18 cellular contexts compared by ENCODE assay signal in genomic region chr11:28727254-28727653, GRCh38.
DNase-seq lines count a peak whose midpoint lies in the region; ATAC-seq, FAIRE-seq and TF ChIP-seq lines count a peak whose summit lies in the region.
"Had no signal": no experiment of that assay in that cellular context is flagged by ENCODE, and none has a peak within 500 bp of the region (broad histone marks: within the 10 kb centered on the region; RNA-seq: fewer than 3 reads in every experiment).

No MANE protein-coding gene starts in this region.

- TF ChIP-seq POLR2A in H1 (IDR thresholded peaks at IDR 0.05; ENCODE audit: control extremely low read depth in 1 of 2, low read depth in 2 of 2, low read length in 2 of 2) (no peak), spleen (IDR thresholded peaks at IDR 0.05) (no peak)

- no peak overlapping the region for H3K9ac ChIP-seq in H1 (replicated peaks in 1 of 4; ENCODE audit: extremely low read depth in 1 of 4, low read depth in 3 of 4, low read length in 3 of 4)

- H3K4ac ChIP-seq in H1 (replicated peaks; ENCODE audit: insufficient read length, low read depth, low read length) = no peak overlapping the region

- peak; percentile 21 for DNase-seq in GM03348 (ENCODE audit: low spot score)
- no peak for DNase-seq in H1 (ENCODE audit: low read depth in 1 of 2, low spot score in 2 of 2)
- DNase-seq in osteoblast (ENCODE audit: insufficient read length, low spot score, missing footprints) = peak; percentile 36
- no peak for DNase-seq in spleen
- DNase-seq in D341Med (ENCODE audit: low spot score) = no peak
- no peak for DNase-seq in heart right ventricle
- DNase-seq in DMS153 treated with DMSO at 0.1 percent for 48 hours (lab: John Stamatoyannopoulos, UW; ENCODE audit: unreplicated experiment) = no peak
- DNase-seq: ACHN; CD8-positive, alpha-beta T cell; KBM-7; NCI-H1105; NCI-H187; NCI-H446 treated with DMSO at 0.1 percent for 48 hours; NCI-H82; SHP77 treated with DMSO at 0.1 percent for 48 hours had no signal

- TF ChIP-seq EP300 in H1 (IDR thresholded peaks at IDR 0.05; ENCODE audit: borderline replicate concordance in 1 of 2, low read depth in 2 of 2, low read length in 2 of 2) = no peak

- H3K4me1 ChIP-seq in H1 (replicated peaks in 1 of 4; ENCODE audit: control insufficient read depth in 3 of 4, insufficient read depth in 4 of 4, low read length in 3 of 4) = 0 out of 7 replicates have a peak, but pooled peaks cover 0 to under 1% (median 0%) of the 10 kb centered on the region in 4 experiments
- peaks cover 8% of the 10 kb centered on the region for H3K4me1 ChIP-seq in osteoblast (ENCODE audit: insufficient read depth, low read length)
- H3K4me1 ChIP-seq in spleen = no peaks in the 10 kb centered on the region
- H3K4me1 ChIP-seq in heart right ventricle = no peaks in the 10 kb centered on the region

- H2BK5ac ChIP-seq in H1 (ENCODE audit: low read depth, low read length) = no peak overlapping the region

- CTCF ChIA-PET in H1 (lab: Charles Lee; ENCODE audit: partially characterized antibody) = no interaction called here

- H3K27me3 ChIP-seq in H1 (replicated peaks in 1 of 4; ENCODE audit: control insufficient read depth in 3 of 4, extremely low read depth in 1 of 4, insufficient read depth in 3 of 4, low read length in 3 of 4) (no peaks in the 10 kb centered on the region), osteoblast (ENCODE audit: insufficient read depth, low read length) (no peaks in the 10 kb centered on the region), spleen (replicated peaks in 1 of 7) (no peaks in the 10 kb centered on the region), heart right ventricle (no peaks in the 10 kb centered on the region)

- H3K4me2 ChIP-seq in H1 (ENCODE audit: insufficient read depth in 1 of 2, low read depth in 2 of 2, low read length in 2 of 2) (no peak overlapping the region), osteoblast (ENCODE audit: insufficient read depth, low read length) (peak overlapping the region; percentile 4)

- no peaks in the 10 kb centered on the region for H3K23me2 ChIP-seq in H1 (ENCODE audit: low read depth, low read length)

- H3K14ac ChIP-seq in H1 (ENCODE audit: insufficient read length) = no peak overlapping the region

- no peak for FAIRE-seq in H1 (lab: Jason Lieb, UNC)
- FAIRE-seq: RCC 7860 had no signal

- H3K4me3 ChIP-seq in H1 (ENCODE audit: extremely low read depth in 1 of 4, insufficient read depth in 2 of 4, low read depth in 3 of 4, low read length in 4 of 4) (no peak overlapping the region), osteoblast (ENCODE audit: insufficient read depth, low read length) (no peak overlapping the region), spleen (no peak overlapping the region), heart right ventricle (no peak overlapping the region)

- H2AK5ac ChIP-seq in H1 (ENCODE audit: low read depth, low read length) = no peak overlapping the region

- H3K56ac ChIP-seq in H1 (replicated peaks; ENCODE audit: insufficient read length, low read depth, low read length) = no peak overlapping the region

- H3K79me1 ChIP-seq in H1 (ENCODE audit: low read depth, low read length) = no peaks in the 10 kb centered on the region

- no peak overlapping the region for H2BK120ac ChIP-seq in H1 (replicated peaks; ENCODE audit: low read depth, low read length)

- POLR2A ChIA-PET in H1 (lab: Charles Lee; ENCODE audit: partially characterized antibody) = no interaction called here

- H4K91ac ChIP-seq in H1 (replicated peaks; ENCODE audit: insufficient read length, low read length) = no peak overlapping the region

- no peak overlapping the region for H3K27ac ChIP-seq in H1 (ENCODE audit: low read depth, low read length)
- H3K27ac ChIP-seq in osteoblast (ENCODE audit: low read depth, low read length) = peak overlapping the region; percentile 27
- no peak overlapping the region for H3K27ac ChIP-seq in spleen
- H3K27ac ChIP-seq in heart right ventricle = no peak overlapping the region
- H3K27ac ChIP-seq: HL-60 had no signal

- H4K8ac ChIP-seq in H1 (ENCODE audit: extremely low read depth, insufficient read depth, low read length) = no peak overlapping the region

- H2BK12ac ChIP-seq in H1 (ENCODE audit: low read depth, low read length) = no peak overlapping the region

- TF ChIP-seq CTCF in H1 (IDR thresholded peaks at IDR 0.05; ENCODE audit: control extremely low read depth in 1 of 3, insufficient read depth in 1 of 3, low read depth in 1 of 3, low read length in 3 of 3) = no peak
- TF ChIP-seq CTCF in osteoblast (IDR thresholded peaks at IDR 0.05; ENCODE audit: extremely low read depth, low read depth, low read length) = no peak
- TF ChIP-seq CTCF in spleen (IDR thresholded peaks at IDR 0.05 in 8 of 11, conservative IDR thresholded peaks at IDR 0.05 in 3 of 11) = no peak
- no peak for TF ChIP-seq CTCF in heart right ventricle (IDR thresholded peaks at IDR 0.05)

- intact Hi-C loops in spleen (cut with DNase I; ENCODE audit: low total_unique reads) (no loop called here), heart right ventricle (cut with DNase I) (no loop called here)

- H2AFZ ChIP-seq in H1 (ENCODE audit: low read length) (peak overlapping the region; percentile 2; the same call in 1 of the 2 replicates), osteoblast (ENCODE audit: low read length) (peak overlapping the region; percentile 8)

- H3K9me3 ChIP-seq in H1 (ENCODE audit: insufficient read depth in 2 of 2, low read depth in 1 of 2, low read length in 1 of 2) = no peaks in the 10 kb centered on the region
- no peaks in the 10 kb centered on the region for H3K9me3 ChIP-seq in osteoblast (ENCODE audit: low read depth, low read length)
- peaks cover 0 to 6% (median 0%) of the 10 kb centered on the region in 8 donors for H3K9me3 ChIP-seq in spleen
- H3K9me3 ChIP-seq in heart right ventricle = no peaks in the 10 kb centered on the region

- peak; percentile 63 for ATAC-seq in SK-N-SH treated with all-trans-retinoic acid at 6 μM for 48 hours
- ATAC-seq in heart right ventricle = no peak
- ATAC-seq: CD8-positive, alpha-beta T cell had no signal

- no peak for TF ChIP-seq RAD21 in H1 (IDR thresholded peaks at IDR 0.05 in 1 of 2, conservative IDR thresholded peaks at IDR 0.05 in 1 of 2; ENCODE audit: low read depth in 2 of 2, low read length in 2 of 2)

- no peak overlapping the region for H4K5ac ChIP-seq in H1 (ENCODE audit: insufficient read length, low read depth, low read length)

- 98% methylated on average over 3 of the region's 3 CpGs; no CpG with 5 or more reads in 1 of the 2 experiments for WGBS in H1 (ENCODE audit: extremely low coverage in 1 of 2, insufficient coverage in 1 of 2, insufficient read length in 1 of 2, insufficient replicate concordance in 2 of 2, low coverage in 1 of 2, low lambda C conversion rate in 2 of 2, missing lambda C conversion rate in 1 of 2), 2 experiments
- WGBS in spleen, 5 donors = 64 to 88% (median 82%) methylated on average over 3 of the region's 3 CpGs
- 80 to 87% methylated on average over 3 of the region's 3 CpGs for WGBS in heart right ventricle, 2 donors

- no peak overlapping the region for H3K18ac ChIP-seq in H1 (ENCODE audit: extremely low read depth, low read length)

- no peak overlapping the region for H2BK20ac ChIP-seq in H1 (ENCODE audit: low read length)

- H2BK15ac ChIP-seq in H1 (ENCODE audit: low read length) = no peak overlapping the region

- H4K20me1 ChIP-seq in H1 (replicated peaks in 1 of 2; ENCODE audit: control insufficient read depth in 1 of 2, insufficient read depth in 2 of 2, low read length in 2 of 2) = no peaks in the 10 kb centered on the region
- H4K20me1 ChIP-seq in osteoblast (ENCODE audit: insufficient read depth, low read length) = no peaks in the 10 kb centered on the region

- H3K79me2 ChIP-seq in H1 (ENCODE audit: control insufficient read depth in 1 of 2, insufficient read depth in 2 of 2, low read length in 2 of 2) = no peaks in the 10 kb centered on the region
- H3K79me2 ChIP-seq in osteoblast (ENCODE audit: insufficient read depth, low read length) = no peaks in the 10 kb centered on the region

- no peak overlapping the region for H3K23ac ChIP-seq in H1 (ENCODE audit: insufficient read length)

- no peaks in the 10 kb centered on the region for H3K36me3 ChIP-seq in H1 (ENCODE audit: control insufficient read depth in 2 of 4, insufficient read depth in 4 of 4, low read length in 3 of 4)
- H3K36me3 ChIP-seq in osteoblast (ENCODE audit: insufficient read depth, low read length) = no peaks in the 10 kb centered on the region
- H3K36me3 ChIP-seq in spleen = no peaks in the 10 kb centered on the region
- H3K36me3 ChIP-seq in heart right ventricle = no peaks in the 10 kb centered on the region

TF ChIP-seq in SK-N-SH treated with all-trans-retinoic acid at 6 μM for 48 hours, 23 proteins besides CTCF, POLR2A, EP300 and RAD21:
- TF ChIP-seq ESRRG (CRISPR knock-in tag; IDR thresholded peaks at IDR 0.05) (no peak), PPARA (CRISPR knock-in tag; IDR thresholded peaks at IDR 0.05; ENCODE audit: borderline replicate concordance) (no peak), ZC3H10 (CRISPR knock-in tag; IDR thresholded peaks at IDR 0.05) (no peak)

TF ChIP-seq in H1, 55 proteins besides CTCF, POLR2A, EP300 and RAD21:
- TF ChIP-seq RXRA (IDR thresholded peaks at IDR 0.05; ENCODE audit: insufficient read depth, low read depth, low read length) (no peak), ZNF274 (IDR thresholded peaks at IDR 0.05; ENCODE audit: borderline replicate concordance, extremely low read depth, low read length) (no peak)
TF ChIP-seq in H1: peak in this region for 0.

Comparison
In these comparisons a context has a peak if more than half of its experiments do, and no peak if none do; other contexts are left out.
1. DNase-seq: peak in GM03348 (single experiment) and osteoblast (single experiment); none in H1 (0 of 2), spleen (single experiment), D341Med (single experiment), heart right ventricle (0 of 2) and DMS153 treated with DMSO at 0.1 percent for 48 hours (single experiment).